In the genomic region with DNA sequence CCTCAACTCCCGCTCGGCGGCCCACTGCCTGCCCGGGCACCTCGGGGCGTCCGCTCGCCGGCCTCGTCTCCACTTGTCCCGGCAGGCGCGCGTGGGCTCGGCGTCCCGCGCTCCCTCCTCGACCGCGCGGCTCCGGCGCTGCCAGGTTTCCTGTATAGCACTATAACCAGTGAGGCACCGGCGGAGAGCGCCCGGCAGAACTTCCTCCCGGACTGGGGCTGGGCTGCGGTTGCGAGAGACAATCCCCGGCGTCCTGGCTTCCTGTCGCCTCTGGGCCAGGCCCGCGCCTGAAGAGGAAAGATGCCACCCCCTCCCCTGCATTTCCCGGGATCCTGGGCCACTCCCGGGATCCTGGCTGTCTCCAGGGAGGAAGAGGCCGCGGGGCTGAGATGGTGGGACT, we compare ENCODE assay signal across 8 cellular contexts.
DNase-seq lines count a peak whose midpoint lies in the region; ATAC-seq and TF ChIP-seq lines count a peak whose summit lies in the region.

No MANE protein-coding gene starts in this region.

- peaks cover 7% of the 10 kb centered on the region for H3K36me3 Mint-ChIP-seq in T-helper 1 cell treated with Interleukin-12 subunit alpha and Interleukin-12 subunit beta and Interleukin-4 antibody, amounts not matched to agents 30 μg/mL and 1 μg/mL, for 36 hours (ENCODE audit: low read depth)

- peaks cover 56% of the 10 kb centered on the region for H3K4me1 ChIP-seq in lower lobe of right lung
- H3K4me1 ChIP-seq in tibial nerve = peaks cover 0 to 59% (median 41%) of the 10 kb centered on the region in 4 donors

- no peak for TF ChIP-seq CTCF in choroid plexus epithelial cell (conservative IDR thresholded peaks at IDR 0.05; ENCODE audit: low read depth, low read length)
- no peak for TF ChIP-seq CTCF in lower lobe of right lung (IDR thresholded peaks at IDR 0.05)
- no peak for TF ChIP-seq CTCF in tibial nerve (IDR thresholded peaks at IDR 0.05)

- H3K4me3 ChIP-seq in choroid plexus epithelial cell (ENCODE audit: low read depth, low read length) = no peak overlapping the region
- H3K4me3 ChIP-seq in lower lobe of right lung = peak overlapping the region; percentile 66
- H3K4me3 ChIP-seq in tibial nerve = peak overlapping the region in 3 of 4 donors; percentile 18 to 54 (median 46)

- no peaks in the 10 kb centered on the region for H3K9me3 ChIP-seq in lower lobe of right lung
- no peaks in the 10 kb centered on the region for H3K9me3 ChIP-seq in tibial nerve

- ATAC-seq in lower lobe of right lung = peak; percentile 48 to 54

- H3K27me3 ChIP-seq in lower lobe of right lung (ENCODE audit: low read depth) (no peaks in the 10 kb centered on the region), tibial nerve (peaks cover 0 to 81% of the 10 kb centered on the region in 2 donors)

- DNase-seq in NCI-H748 (lab: John Stamatoyannopoulos, UW; ENCODE audit: unreplicated experiment) (peak; percentile 51), NCI-H748 treated with DMSO at 0.1 percent for 48 hours (lab: John Stamatoyannopoulos, UW) (no peak), choroid plexus epithelial cell (ENCODE audit: low read depth) (peak; percentile 40), lower lobe of right lung (peak; percentile 90), tibial nerve (ENCODE audit: low spot score in 2 of 2) (no peak), HuH-7.5 (ENCODE audit: low spot score) (no peak), NCI-H1694 (lab: John Stamatoyannopoulos, UW) (no peak)

- 16 to 22% methylated on average over 5 to 32 of the region's 40 CpGs for WGBS in tibial nerve, 2 donors

- H3K27me3 Mint-ChIP-seq in T-helper 1 cell treated with Interleukin-12 subunit alpha and Interleukin-12 subunit beta and Interleukin-4 antibody, amounts not matched to agents 30 μg/mL and 1 μg/mL, for 36 hours (ENCODE audit: low read depth) = peaks cover 9% of the 10 kb centered on the region

- peaks cover 34% of the 10 kb centered on the region for H3K36me3 ChIP-seq in lower lobe of right lung
- peaks cover 2 to 46% (median 6%) of the 10 kb centered on the region in 3 donors for H3K36me3 ChIP-seq in tibial nerve

- H3K4me1 Mint-ChIP-seq in T-helper 1 cell treated with Interleukin-12 subunit alpha and Interleukin-12 subunit beta and Interleukin-4 antibody, amounts not matched to agents 30 μg/mL and 1 μg/mL, for 36 hours (ENCODE audit: low read depth) = peaks cover 30% of the 10 kb centered on the region

- intact Hi-C loops in lower lobe of right lung (cut with DNase I) = no loop called here

- no peak overlapping the region for H3K27ac Mint-ChIP-seq in T-helper 1 cell treated with Interleukin-12 subunit alpha and Interleukin-12 subunit beta and Interleukin-4 antibody, amounts not matched to agents 30 μg/mL and 1 μg/mL, for 36 hours

- H3K9me3 Mint-ChIP-seq in T-helper 1 cell treated with Interleukin-12 subunit alpha and Interleukin-12 subunit beta and Interleukin-4 antibody, amounts not matched to agents 30 μg/mL and 1 μg/mL, for 36 hours = no peaks in the 10 kb centered on the region

- TF ChIP-seq POLR2A in tibial nerve (IDR thresholded peaks at IDR 0.05) = no peak

- peak overlapping the region; percentile 63 for H3K4me3 Mint-ChIP-seq in T-helper 1 cell treated with Interleukin-12 subunit alpha and Interleukin-12 subunit beta and Interleukin-4 antibody, amounts not matched to agents 30 μg/mL and 1 μg/mL, for 36 hours

- H3K27ac ChIP-seq in lower lobe of right lung = peak overlapping the region; percentile 88
- H3K27ac ChIP-seq in tibial nerve = peak overlapping the region in 2 of 4 donors; percentile 17 to 58

- TF ChIP-seq EP300 in tibial nerve (IDR thresholded peaks at IDR 0.05) = no peak

Comparison
In these comparisons a context has a peak if more than half of its experiments do, and no peak if none do; other contexts are left out.
1. DNase-seq: peak in NCI-H748 (single experiment), choroid plexus epithelial cell (single experiment) and lower lobe of right lung (single experiment); none in NCI-H748 treated with DMSO at 0.1 percent for 48 hours (single experiment), tibial nerve (0 of 2), HuH-7.5 (single experiment) and NCI-H1694 (single experiment).